In the genomic region with DNA sequence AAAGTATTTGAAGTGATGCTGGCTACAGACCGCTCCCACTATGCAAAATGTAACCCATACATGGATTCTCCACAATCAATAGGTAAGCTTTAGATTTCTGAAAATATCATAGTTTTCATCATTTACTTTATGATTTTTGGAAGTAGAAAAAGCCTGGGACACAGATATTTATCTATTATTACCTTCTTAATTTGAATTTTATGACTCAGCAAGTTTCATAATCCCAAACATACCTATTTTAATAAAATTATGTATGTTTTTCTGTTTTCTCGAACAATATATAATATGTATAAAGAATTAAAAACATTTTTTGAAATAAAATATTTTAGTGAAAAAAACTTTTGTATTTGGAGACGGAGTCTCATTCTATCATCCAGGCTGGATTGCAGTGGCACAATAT, we compare ENCODE assay signal across 32 cellular contexts.
"Had no signal": no experiment of that assay in that cellular context is flagged by ENCODE, and none has a peak within 500 bp of the region (broad histone marks: within the 10 kb centered on the region; RNA-seq: fewer than 3 reads in every experiment).

No MANE protein-coding gene starts in this region.

- H3K4me1 Mint-ChIP-seq: brain, endodermal cell, WTC11 had no signal

- H3K9me3 ChIP-seq: ascending aorta, colonic mucosa, gastrocnemius medialis had no signal

- H3K4me3 ChIP-seq: ascending aorta, breast epithelium, cardiac muscle cell, colonic mucosa, esophagus muscularis mucosa, gastrocnemius medialis, heart left ventricle, hepatocyte had no signal

- H3K27me3 Mint-ChIP-seq: activated CD4-positive, alpha-beta memory T cell treated with anti-CD3 and anti-CD28 coated beads, Interleukin-2, amount 10 ng/mL, durations not matched to agents 7 days and 5 days; activated CD4-positive, alpha-beta T cell treated with anti-CD3 and anti-CD28 coated beads, Interleukin-2, amount 10 ng/mL, durations not matched to agents 7 days and 5 days; activated naive CD8-positive, alpha-beta T cell treated with anti-CD3 and anti-CD28 coated beads for 36 hours; activated naive CD8-positive, alpha-beta T cell treated with anti-CD3 and anti-CD28 coated beads, Interleukin-2, amount 50 U/mL, for 24 hours; activated T-cell treated with anti-CD3 and anti-CD28 coated beads, Interleukin-2, amount 50 U/mL, for 24 hours; brain had no signal

- ATAC-seq: activated naive CD8-positive, alpha-beta T cell treated with anti-CD3 and anti-CD28 coated beads, Interleukin-2, amount 50 U/mL, for 24 hours; activated T-cell treated with anti-CD3 and anti-CD28 coated beads, Interleukin-2, amount 50 U/mL, for 72 hours; foreskin keratinocyte; gastrocnemius medialis; WTC11 had no signal

- DNase-seq: activated CD4-positive, alpha-beta memory T cell treated with anti-CD3 and anti-CD28 coated beads, Interleukin-2, amount 10 ng/mL, durations not matched to agents 7 days and 5 days; activated CD4-positive, alpha-beta T cell treated with anti-CD3 and anti-CD28 coated beads for 1 hour; activated CD4-positive, alpha-beta T cell treated with anti-CD3 and anti-CD28 coated beads for 4 hours; activated CD4-positive, alpha-beta T cell treated with anti-CD3 and anti-CD28 coated beads, Interleukin-2, amount 10 ng/mL, durations not matched to agents 7 days and 5 days; activated CD4-positive, alpha-beta T cell treated with anti-CD3 and anti-CD28 coated beads, Interleukin-2, amount 50 U/mL, for 4 hours; activated CD8-positive, alpha-beta memory T cell treated with anti-CD3 and anti-CD28 coated beads, Interleukin-2, amount 50 U/mL, for 48 hours; activated gamma-delta T cell; activated naive CD4-positive, alpha-beta T cell; activated naive CD4-positive, alpha-beta T cell treated with anti-CD3 and anti-CD28 coated beads, Interleukin-2, amount 50 U/mL, for 16 hours; activated naive CD8-positive, alpha-beta T cell treated with anti-CD3 and anti-CD28 coated beads for 36 hours; activated naive CD8-positive, alpha-beta T cell treated with anti-CD3 and anti-CD28 coated beads, Interleukin-2, amount 50 U/mL, for 24 hours; activated T-cell treated with anti-CD3 and anti-CD28 coated beads for 4 hours; activated T-cell treated with anti-CD3 and anti-CD28 coated beads, Interleukin-2, amount 50 U/mL, for 24 hours; activated T-cell treated with anti-CD3 and anti-CD28 coated beads, Interleukin-2, amount 50 U/mL, for 72 hours; central memory CD4-positive, alpha-beta T cell; cerebellar nuclear complex; colonic mucosa; effector CD8-positive, alpha-beta T cell; endodermal cell; erythroblast; foreskin keratinocyte; gastrocnemius medialis; glutamatergic neuron; heart left ventricle; T-helper 2 cell had no signal

- H3K4me1 ChIP-seq: breast epithelium, colonic mucosa, esophagus muscularis mucosa, foreskin keratinocyte, gastrocnemius medialis had no signal

- H3K4me2 ChIP-seq: hepatocyte had no signal

- H3K27ac ChIP-seq: ascending aorta, breast epithelium, cardiac muscle cell, colonic mucosa, esophagus muscularis mucosa, foreskin keratinocyte, gastrocnemius medialis, hepatocyte had no signal

- H3K36me3 ChIP-seq: breast epithelium, colonic mucosa had no signal

- H3K27ac Mint-ChIP-seq: activated CD4-positive, alpha-beta memory T cell treated with anti-CD3 and anti-CD28 coated beads, Interleukin-2, amount 10 ng/mL, durations not matched to agents 7 days and 5 days; activated CD4-positive, alpha-beta T cell treated with anti-CD3 and anti-CD28 coated beads, Interleukin-2, amount 10 ng/mL, durations not matched to agents 7 days and 5 days; activated naive CD8-positive, alpha-beta T cell treated with anti-CD3 and anti-CD28 coated beads for 36 hours; activated naive CD8-positive, alpha-beta T cell treated with anti-CD3 and anti-CD28 coated beads, Interleukin-2, amount 50 U/mL, for 24 hours; activated T-cell treated with anti-CD3 and anti-CD28 coated beads, Interleukin-2, amount 50 U/mL, for 24 hours; activated T-cell treated with anti-CD3 and anti-CD28 coated beads, Interleukin-2, amount 50 U/mL, for 72 hours; brain; endodermal cell; WTC11 had no signal

- H3K27me3 ChIP-seq: ascending aorta, breast epithelium, cardiac muscle cell, colonic mucosa, esophagus muscularis mucosa, foreskin keratinocyte, gastrocnemius medialis, heart left ventricle, hepatocyte had no signal

- H3K4me3 Mint-ChIP-seq: activated CD4-positive, alpha-beta memory T cell treated with anti-CD3 and anti-CD28 coated beads, Interleukin-2, amount 10 ng/mL, durations not matched to agents 7 days and 5 days; activated CD4-positive, alpha-beta T cell treated with anti-CD3 and anti-CD28 coated beads, Interleukin-2, amount 10 ng/mL, durations not matched to agents 7 days and 5 days; activated naive CD8-positive, alpha-beta T cell treated with anti-CD3 and anti-CD28 coated beads for 36 hours; activated naive CD8-positive, alpha-beta T cell treated with anti-CD3 and anti-CD28 coated beads, Interleukin-2, amount 50 U/mL, for 24 hours; activated T-cell treated with anti-CD3 and anti-CD28 coated beads, Interleukin-2, amount 50 U/mL, for 24 hours; activated T-cell treated with anti-CD3 and anti-CD28 coated beads, Interleukin-2, amount 50 U/mL, for 72 hours; brain; endodermal cell; WTC11 had no signal
